In the genomic region with DNA sequence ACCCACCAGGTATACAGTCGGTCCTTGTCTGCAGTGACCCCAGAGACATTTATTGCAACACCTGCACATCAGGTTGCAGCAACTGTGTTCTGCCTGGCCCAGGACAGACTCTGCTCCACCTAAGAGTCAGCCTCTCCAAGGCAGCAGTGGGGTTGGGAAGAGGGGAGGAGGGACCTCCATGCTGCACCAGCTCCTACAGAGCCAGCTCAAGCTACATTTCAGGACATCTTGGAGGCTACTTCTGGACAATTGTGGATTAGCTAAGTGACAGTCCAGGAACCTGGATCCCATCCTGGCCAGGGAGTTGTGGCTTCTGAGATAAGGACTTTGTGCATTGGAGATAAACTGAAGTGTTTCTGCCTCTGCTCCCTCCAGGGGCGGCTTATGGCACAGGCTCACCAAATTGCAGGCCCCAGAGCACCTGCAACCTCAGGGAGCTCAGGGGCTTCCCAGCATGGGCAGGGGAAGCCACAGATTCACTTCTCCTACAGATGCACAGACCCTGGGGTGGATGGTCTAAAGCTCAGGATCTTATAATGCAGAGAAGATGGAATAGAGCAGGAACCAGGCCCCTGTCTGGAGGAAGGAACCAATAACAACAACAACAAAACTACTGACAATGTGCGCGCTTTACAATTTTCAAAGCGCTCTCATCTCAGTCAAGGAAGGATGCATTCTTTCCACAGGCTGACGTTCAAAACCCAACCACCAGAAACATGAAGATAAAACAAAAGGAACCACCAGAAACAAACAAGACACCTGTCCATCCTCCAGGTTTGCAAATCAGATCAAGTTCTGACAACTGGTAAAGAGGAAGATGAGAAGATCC, we compare ENCODE assay signal across 8 cellular contexts.
DNase-seq lines count a peak whose midpoint lies in the region; ATAC-seq and TF ChIP-seq lines count a peak whose summit lies in the region.

No MANE protein-coding gene starts in this region.

- peak overlapping the region; percentile 88 for H3K27ac Mint-ChIP-seq in T-helper 2 cell treated with Interferon-gamma antibody and Interleukin-4, amounts not matched to agents 5 μg/mL and 100 μg/mL, for 36 hours

- no peaks in the 10 kb centered on the region for H3K9me3 Mint-ChIP-seq in T-helper 2 cell treated with Interferon-gamma antibody and Interleukin-4, amounts not matched to agents 5 μg/mL and 100 μg/mL, for 36 hours

- H3K4me1 Mint-ChIP-seq in T-helper 2 cell treated with Interferon-gamma antibody and Interleukin-4, amounts not matched to agents 5 μg/mL and 100 μg/mL, for 36 hours (ENCODE audit: low read depth): peaks cover 61% of the 10 kb centered on the region

- intact Hi-C loops in right lobe of liver (cut with DNase I): no loop called here

- peak overlapping the region; percentile 31 for H3K4me3 Mint-ChIP-seq in T-helper 2 cell treated with Interferon-gamma antibody and Interleukin-4, amounts not matched to agents 5 μg/mL and 100 μg/mL, for 36 hours

- CTCF ChIA-PET in HEK293 (lab: Yijun Ruan, JAX): interaction anchor here (1.2 kb wide), 1 partner anchor 14 kb away, joined by 4 read pairs; no protein-coding TSS in a partner anchor

- H3K27me3 ChIP-seq in right lobe of liver: no peaks in the 10 kb centered on the region

- DNase-seq in GM12864 (ENCODE audit: low read depth) (peak; percentile 16), right lobe of liver (no peak), NCI-H146 treated with DMSO at 0.1 percent for 48 hours (lab: John Stamatoyannopoulos, UW; ENCODE audit: unreplicated experiment) (no peak), T-helper 9 cell (no peak), NCI-H1417 (lab: John Stamatoyannopoulos, UW) (no peak), C1 segment of cervical spinal cord (lab: John Stamatoyannopoulos, UW) (no peak)
- DNase-seq in T-helper 2 cell treated with Interferon-gamma antibody and Interleukin-4, amounts not matched to agents 5 μg/mL and 100 μg/mL, for 36 hours (ENCODE audit: low spot score): peak; percentile 71

- no peaks in the 10 kb centered on the region for H3K27me3 Mint-ChIP-seq in T-helper 2 cell treated with Interferon-gamma antibody and Interleukin-4, amounts not matched to agents 5 μg/mL and 100 μg/mL, for 36 hours (ENCODE audit: low read depth)

- H3K9me3 ChIP-seq in HEK293 (ENCODE audit: control insufficient read depth, insufficient read depth, low read depth, low read length) (no peaks in the 10 kb centered on the region), right lobe of liver (no peaks in the 10 kb centered on the region)

- H3K4me1 ChIP-seq in HEK293 (ENCODE audit: control insufficient read depth, insufficient read depth, low read length) (peaks cover 20% of the 10 kb centered on the region), right lobe of liver (peaks cover 0 to 19% (median 12%) of the 10 kb centered on the region in 4 donors)

- POLR2A ChIA-PET in HEK293 (lab: Yijun Ruan, JAX): interaction anchor here (0.9 kb wide), 1 partner anchor 11 kb away, joined by 3 read pairs; no protein-coding TSS in a partner anchor

- H3K4me3 ChIP-seq in GM12864 (ENCODE audit: low read depth, low read length) (no peak overlapping the region), HEK293 (ENCODE audit: low read depth, low read length) (no peak overlapping the region), right lobe of liver (no peak overlapping the region)

- H3K27ac ChIP-seq in HEK293 (ENCODE audit: extremely low read depth, low read depth, low read length) (no peak overlapping the region), right lobe of liver (no peak overlapping the region)

- ATAC-seq in right lobe of liver: peak in 3 of 4 donors; percentile 7 to 58 (median 28)

- no peak for TF ChIP-seq POLR2A in right lobe of liver (IDR thresholded peaks at IDR 0.05)

- H3K36me3 ChIP-seq in HEK293 (ENCODE audit: control insufficient read depth in 2 of 2, insufficient read depth in 1 of 2, low read length in 2 of 2): no peaks in the 10 kb centered on the region
- H3K36me3 ChIP-seq in right lobe of liver: no peaks in the 10 kb centered on the region

- peaks cover 9% of the 10 kb centered on the region for H3K36me3 Mint-ChIP-seq in T-helper 2 cell treated with Interferon-gamma antibody and Interleukin-4, amounts not matched to agents 5 μg/mL and 100 μg/mL, for 36 hours (ENCODE audit: low read depth)

- TF ChIP-seq CTCF in GM12864 (IDR thresholded peaks at IDR 0.05; ENCODE audit: low read depth, low read length, missing control alignments): peak; percentile 28
- peak; percentile 58; the same call in 1 of the 2 replicates for TF ChIP-seq CTCF in HEK293 (tag by site-specific recombination; IDR thresholded peaks at IDR 0.05)
- no peak for TF ChIP-seq CTCF in right lobe of liver (IDR thresholded peaks at IDR 0.05)

- WGBS in right lobe of liver (ENCODE audit: insufficient coverage, low coverage, low lambda C conversion rate, missing lambda C conversion rate): 91% methylated on average over 4 of the region's 6 CpGs

TF ChIP-seq in HEK293, 187 proteins besides CTCF, POLR2A, EP300 and RAD21:
- TF ChIP-seq, protein P1, sequence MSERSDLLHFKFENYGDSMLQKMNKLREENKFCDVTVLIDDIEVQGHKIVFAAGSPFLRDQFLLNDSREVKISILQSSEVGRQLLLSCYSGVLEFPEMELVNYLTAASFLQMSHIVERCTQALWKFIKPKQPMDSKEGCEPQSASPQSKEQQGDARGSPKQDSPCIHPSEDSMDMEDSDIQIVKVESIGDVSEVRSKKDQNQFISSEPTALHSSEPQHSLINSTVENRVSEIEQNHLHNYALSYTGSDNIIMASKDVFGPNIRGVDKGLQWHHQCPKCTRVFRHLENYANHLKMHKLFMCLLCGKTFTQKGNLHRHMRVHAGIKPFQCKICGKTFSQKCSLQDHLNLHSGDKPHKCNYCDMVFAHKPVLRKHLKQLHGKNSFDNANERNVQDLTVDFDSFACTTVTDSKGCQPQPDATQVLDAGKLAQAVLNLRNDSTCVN (tag by site-specific recombination; optimal IDR thresholded peaks at IDR 0.05): peak; percentile 7
- no peak for TF ChIP-seq ZNF677 (tag by site-specific recombination; IDR thresholded peaks at IDR 0.05)

Comparison
In these comparisons a context has a peak if more than half of its experiments do, and no peak if none do; other contexts are left out.
1. DNase-seq: peak in GM12864 (single experiment) and T-helper 2 cell treated with Interferon-gamma antibody and Interleukin-4, amounts not matched to agents 5 μg/mL and 100 μg/mL, for 36 hours (single experiment); none in right lobe of liver (0 of 3), NCI-H146 treated with DMSO at 0.1 percent for 48 hours (single experiment), T-helper 9 cell (single experiment), NCI-H1417 (0 of 3) and C1 segment of cervical spinal cord (0 of 14).
2. CTCF ChIP-seq: peak in GM12864 (single experiment) and HEK293 (single experiment); none in right lobe of liver (0 of 4).